ENCODE assay signal across 12 cellular contexts in the genomic region with DNA sequence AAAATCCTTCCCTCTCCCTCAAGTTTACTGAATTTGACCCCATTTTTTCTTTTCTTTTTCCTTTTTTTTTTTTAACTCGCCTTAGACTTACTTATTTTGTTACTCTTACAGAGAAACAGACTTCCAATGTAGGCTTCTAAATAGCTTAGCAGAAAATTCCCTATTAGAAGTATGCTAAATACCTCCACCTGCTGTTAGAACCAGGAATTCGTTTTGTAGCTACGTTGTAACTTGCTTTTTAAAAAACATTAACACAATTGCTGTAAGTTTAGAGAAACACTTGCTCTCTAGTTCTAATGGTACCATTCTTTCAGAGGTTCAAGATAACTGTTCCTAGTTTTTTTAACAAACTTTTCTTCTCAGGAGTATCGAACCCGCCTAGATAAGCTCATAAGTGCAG.
DNase-seq lines count a peak whose midpoint lies in the region; ATAC-seq, FAIRE-seq and TF ChIP-seq lines count a peak whose summit lies in the region.
"Had no signal": no experiment of that assay in that cellular context is flagged by ENCODE, and none has a peak within 500 bp of the region (broad histone marks: within the 10 kb centered on the region; RNA-seq: fewer than 3 reads in every experiment).

No MANE protein-coding gene starts in this region.

- in situ Hi-C loops in gastrocnemius medialis (cut with MboI; ENCODE audit: low sequenced_read_pairs in 4 of 4) = no loop called here

- no peak for ATAC-seq in DND-41 (ENCODE audit: insufficient read depth, low read depth)
- no peak for ATAC-seq in foreskin keratinocyte
- ATAC-seq in GM18520 (IDR thresholded peaks at IDR 0.05; ENCODE audit: unreplicated experiment) = no peak
- ATAC-seq in HG02571 (IDR thresholded peaks at IDR 0.05; ENCODE audit: unreplicated experiment) = no peak
- no peak for ATAC-seq in gastrocnemius medialis
- ATAC-seq: activated naive CD8-positive, alpha-beta T cell treated with anti-CD3 and anti-CD28 coated beads, Interleukin-2, amount 50 U/mL, for 24 hours; pancreas had no signal

- no peak overlapping the region for H3K9ac ChIP-seq in DND-41 (ENCODE audit: low read depth, low read length)
- H3K9ac ChIP-seq in OCI-LY1 (ENCODE audit: low read length) = no peak overlapping the region

- H3K36me3 ChIP-seq in DND-41 (ENCODE audit: insufficient read depth, low read length) (no peaks in the 10 kb centered on the region), OCI-LY1 (ENCODE audit: insufficient read depth, low read length) (no peaks in the 10 kb centered on the region), gastrocnemius medialis (no peaks in the 10 kb centered on the region)
- H3K36me3 ChIP-seq: pancreas had no signal

- H4K20me1 ChIP-seq in DND-41 (ENCODE audit: insufficient read depth, low read length) (no peaks in the 10 kb centered on the region), OCI-LY1 (ENCODE audit: insufficient read depth, low read length) (no peaks in the 10 kb centered on the region)

- H3K9me3 ChIP-seq in DND-41 (ENCODE audit: insufficient read depth, low read length, severe bottlenecking) (no peaks in the 10 kb centered on the region), OCI-LY1 (ENCODE audit: low read length) (no peaks in the 10 kb centered on the region), gastrocnemius medialis (no peaks in the 10 kb centered on the region)
- H3K9me3 ChIP-seq: pancreas had no signal

- FAIRE-seq in A204.1 (lab: Jason Lieb, UNC) = peak; percentile 88
- FAIRE-seq: pancreas had no signal

- no peaks in the 10 kb centered on the region for H3K9me2 ChIP-seq in OCI-LY1 (ENCODE audit: low read depth, low read length)

- H3K4me1 ChIP-seq in DND-41 (ENCODE audit: insufficient read depth, low read length) (no peaks in the 10 kb centered on the region), OCI-LY1 (ENCODE audit: insufficient read depth, low read length, severe bottlenecking) (no peaks in the 10 kb centered on the region), foreskin keratinocyte (no peaks in the 10 kb centered on the region), gastrocnemius medialis (no peaks in the 10 kb centered on the region)
- H3K4me1 ChIP-seq: pancreas had no signal

- H2AFZ ChIP-seq in DND-41 (ENCODE audit: low read depth, low read length) = no peak overlapping the region
- no peak overlapping the region for H2AFZ ChIP-seq in OCI-LY1 (ENCODE audit: low read length)

- H3K27ac ChIP-seq in DND-41 (ENCODE audit: low read length) (no peak overlapping the region), OCI-LY1 (ENCODE audit: low read depth, low read length, poor library complexity, severe bottlenecking) (no peak overlapping the region), foreskin keratinocyte (no peak overlapping the region), gastrocnemius medialis (no peak overlapping the region)
- H3K27ac ChIP-seq: pancreas had no signal

- no peak overlapping the region for H3K4me3 ChIP-seq in DND-41 (ENCODE audit: low read depth in 1 of 2, low read length in 2 of 2)
- no peak overlapping the region for H3K4me3 ChIP-seq in OCI-LY1 (ENCODE audit: low read depth, low read length, poor library complexity, severe bottlenecking)
- H3K4me3 ChIP-seq in gastrocnemius medialis = no peak overlapping the region
- H3K4me3 ChIP-seq: pancreas had no signal

- H3K79me2 ChIP-seq in DND-41 (ENCODE audit: insufficient read depth, low read length) = no peaks in the 10 kb centered on the region
- no peaks in the 10 kb centered on the region for H3K79me2 ChIP-seq in OCI-LY1 (ENCODE audit: insufficient read depth, low read length)

- TF ChIP-seq CTCF in DND-41 (IDR thresholded peaks at IDR 0.05; ENCODE audit: borderline replicate concordance, extremely low read depth, low read length, poor library complexity, severe bottlenecking) = peak; percentile 56
- peak; percentile 42; the same call in 1 of the 2 replicates for TF ChIP-seq CTCF in OCI-LY1 (IDR thresholded peaks at IDR 0.05; ENCODE audit: low read length)
- peak; percentile 27 for TF ChIP-seq CTCF in foreskin keratinocyte (conservative IDR thresholded peaks at IDR 0.05)
- no peak for TF ChIP-seq CTCF in gastrocnemius medialis (IDR thresholded peaks at IDR 0.05 in 4 of 5, conservative IDR thresholded peaks at IDR 0.05 in 1 of 5)

- intact Hi-C loops in gastrocnemius medialis (cut with DNase I; ENCODE audit: low total_unique reads) = no loop called here

- no peak for TF ChIP-seq POLR2A in gastrocnemius medialis (IDR thresholded peaks at IDR 0.05)

- H3K27me3 ChIP-seq in DND-41 (ENCODE audit: insufficient read depth, low read length, poor library complexity) (no peaks in the 10 kb centered on the region), OCI-LY1 (ENCODE audit: insufficient read depth, low read length) (no peaks in the 10 kb centered on the region), foreskin keratinocyte (no peaks in the 10 kb centered on the region), gastrocnemius medialis (no peaks in the 10 kb centered on the region)
- H3K27me3 ChIP-seq: pancreas had no signal

- no peaks in the 10 kb centered on the region for H3F3A ChIP-seq in OCI-LY1 (ENCODE audit: insufficient read depth, low read length)

- H3K4me2 ChIP-seq in DND-41 (ENCODE audit: insufficient read depth, low read length) = no peak overlapping the region
- no peak overlapping the region for H3K4me2 ChIP-seq in OCI-LY1 (ENCODE audit: low read length)

- DNase-seq in DND-41 (no peak), foreskin keratinocyte (no peak), gastrocnemius medialis (no peak)
- no peak for DNase-seq in stimulated activated CD4-positive, alpha-beta T cell treated with anti-CD3 and anti-CD28 coated beads, Interleukin-4, amount 100 ng/mL, for 4 hours
- DNase-seq: activated CD4-positive, CD25-positive, alpha-beta regulatory T cell treated with anti-CD3 and anti-CD28 coated beads, Interleukin-2, amount 50 U/mL, for 72 hours; activated naive CD8-positive, alpha-beta T cell treated with anti-CD3 and anti-CD28 coated beads, Interleukin-2, amount 50 U/mL, for 24 hours; NCI-H510A treated with DMSO at 0.1 percent for 48 hours; pancreas had no signal

Comparison
In these comparisons a context has a peak if more than half of its experiments do, and no peak if none do; other contexts are left out.
1. CTCF ChIP-seq: peak in DND-41 (single experiment), OCI-LY1 (single experiment) and foreskin keratinocyte (single experiment); none in gastrocnemius medialis (0 of 5).